Comparison of ENCODE assay signal across 21 cellular contexts in the genomic region with DNA sequence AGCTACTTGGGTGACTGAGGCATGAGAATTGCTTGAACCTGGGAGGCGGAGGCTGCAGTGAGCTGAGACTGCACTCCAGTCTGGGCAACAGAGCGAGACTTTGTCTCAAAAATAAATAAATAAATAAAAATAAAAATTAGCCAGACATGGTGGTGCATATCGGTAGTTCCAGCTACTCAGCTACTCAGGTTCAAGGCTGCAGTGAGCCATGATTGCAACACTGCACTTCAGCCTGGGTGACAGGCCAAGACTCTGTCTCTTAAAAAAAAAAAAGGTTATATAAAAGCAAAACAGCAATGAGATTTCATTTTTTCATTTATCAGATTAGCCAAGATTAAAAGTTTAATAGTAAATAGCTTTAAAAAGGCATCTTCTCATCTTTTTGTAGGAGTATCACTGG. TPM values are rescaled to one million over a fixed set of nuclear protein-coding genes. Genes with fewer than 3 reads are reported as not detected.
A peak's percentile ranks its signal among the peaks of the same experiment; 100 is the strongest.
DNase-seq lines count a peak whose midpoint lies in the region; ATAC-seq, FAIRE-seq and TF ChIP-seq lines count a peak whose summit lies in the region.
"Had no signal": no experiment of that assay in that cellular context is flagged by ENCODE, and none has a peak within 500 bp of the region (broad histone marks: within the 10 kb centered on the region; RNA-seq: fewer than 3 reads in every experiment).

No MANE protein-coding gene starts in this region.

- H3K27me3 ChIP-seq in adrenal gland = no peaks in the 10 kb centered on the region
- H3K27me3 ChIP-seq: BE2C, BLaER1 had no signal

- DNase-seq in adrenal gland (peak in 6 of 7 donors; percentile 29 to 62 (median 47)), left lobe of liver (ENCODE audit: low spot score) (no peak), frontal cortex (ENCODE audit: low spot score in 2 of 2) (no peak), DMS153 (lab: John Stamatoyannopoulos, UW) (no peak), NOMO-1 treated with dmso at 0.1 percent for 144 hours (lab: John Stamatoyannopoulos, UW; ENCODE audit: unreplicated experiment) (no peak)
- DNase-seq: 8988T; ACHN; BE2C; C1 segment of cervical spinal cord; CD4-positive, alpha-beta memory T cell; CD4-positive, CD25-positive, alpha-beta regulatory T cell; CD8-positive, alpha-beta memory T cell; COR-L47; DMS 273 treated with DMSO at 0.1 percent for 48 hours; DMS79 treated with DMSO at 0.1 percent for 48 hours; GF-D8 had no signal

- peak; percentile 62 for ATAC-seq in left lobe of liver

- intact Hi-C loops in adrenal gland (cut with DNase I) = no loop called here

- H3K36me3 ChIP-seq in adrenal gland (replicated peaks in 1 of 2) = no peaks in the 10 kb centered on the region
- H3K36me3 ChIP-seq: BE2C, BLaER1 had no signal

- H3K4me1 ChIP-seq in adrenal gland (replicated peaks in 1 of 2) = no peaks in the 10 kb centered on the region
- H3K4me1 ChIP-seq: BE2C had no signal

- no peak for TF ChIP-seq POLR2A in adrenal gland (IDR thresholded peaks at IDR 0.05)

- TF ChIP-seq CTCF in adrenal gland (IDR thresholded peaks at IDR 0.05) = no peak

- H3K27ac ChIP-seq in adrenal gland = no peak overlapping the region
- H3K27ac ChIP-seq: BLaER1 had no signal

- WGBS in adrenal gland, 4 donors = 72 to 78% (median 75%) methylated on average over 3 of the region's 3 CpGs

- H3K9me3 ChIP-seq in adrenal gland (replicated peaks in 1 of 3) = no peaks in the 10 kb centered on the region
- H3K9me3 ChIP-seq: BE2C, BLaER1 had no signal

- H3K4me3 ChIP-seq in adrenal gland = no peak overlapping the region
- H3K4me3 ChIP-seq: BLaER1 had no signal

- no peak for FAIRE-seq in frontal cortex (lab: Jason Lieb, UNC)
- FAIRE-seq: A204.1, G401.6, GM12891, GM19239 had no signal

RNA-seq across cellular contexts. Expression of a gene that starts 2.9 kb away (rescaled TPM):
- 1 to 10 TPM in 1 of 8 donors, under 1 TPM in 3, not detected in 4; 0.18 to 2.2 (median 0.23) TPM for total RNA-seq in adrenal gland
- under 1 TPM; 0.10 to 0.24 (median 0.22) TPM for polyA plus RNA-seq in adrenal gland
- total RNA-seq in left lobe of liver = not detected
- not detected for total RNA-seq in frontal cortex
- total RNA-seq: CD4-positive, alpha-beta memory T cell; CD4-positive, CD25-positive, alpha-beta regulatory T cell; CD8-positive, alpha-beta memory T cell had no signal
- polyA plus RNA-seq: CD4-positive, alpha-beta memory T cell had no signal

RNA-seq across cellular contexts. Expression of a gene that starts 15.6 kb away (rescaled TPM):
- total RNA-seq in adrenal gland (10 to 100 TPM in 7 of 8 donors, 1 to 10 TPM in 1; 7.5 to 41.7 (median 26.8) TPM), left lobe of liver (9.7 TPM), frontal cortex (5.3 TPM)
- polyA plus RNA-seq in adrenal gland = 10 to 100 TPM; 13.0 to 38.6 (median 33.8) TPM

Comparison
In these comparisons a context has a peak if more than half of its experiments do, and no peak if none do; other contexts are left out.
1. DNase-seq: peak in adrenal gland (6 of 7); none in left lobe of liver (single experiment), frontal cortex (0 of 2), DMS153 (single experiment) and NOMO-1 treated with dmso at 0.1 percent for 144 hours (single experiment).